ENCODE assay signal across 10 cellular contexts in the genomic region with DNA sequence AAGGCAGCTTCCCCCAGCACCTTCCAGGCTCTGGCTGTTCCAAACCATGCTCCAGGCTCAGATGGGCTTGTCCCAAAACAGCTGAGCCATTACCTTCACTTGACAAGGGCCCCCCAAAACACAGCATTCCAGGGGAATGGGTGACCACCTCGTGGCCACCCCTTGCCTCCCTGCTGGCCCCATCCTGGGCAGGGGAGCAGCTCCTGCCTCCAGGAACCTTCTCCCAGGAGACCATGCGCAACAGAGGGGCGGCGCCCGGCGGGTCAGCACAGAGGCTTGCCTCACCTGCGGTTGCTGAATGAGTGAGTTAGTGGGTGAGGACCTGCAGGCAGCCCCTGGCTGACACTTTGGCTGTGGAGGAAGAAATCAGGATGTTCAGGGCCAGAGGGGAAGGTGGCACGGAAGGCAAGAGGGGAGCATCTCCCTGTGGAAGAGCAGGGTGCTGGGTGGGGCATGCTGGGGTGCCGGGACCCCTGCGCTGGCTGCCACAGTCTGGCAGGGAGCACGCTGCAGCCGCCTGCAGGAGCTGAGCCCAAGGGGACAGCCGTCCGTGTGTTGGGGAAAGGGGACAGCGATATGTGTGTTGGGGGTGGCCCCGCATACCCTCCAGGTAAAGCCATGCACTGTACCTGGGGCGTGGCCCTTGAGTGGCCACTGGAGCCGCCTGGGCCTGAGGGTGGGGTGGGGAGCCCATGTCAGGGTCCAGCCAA. TPM values are rescaled to one million over a fixed set of nuclear protein-coding genes. Genes with fewer than 3 reads are reported as not detected.
DNase-seq lines count a peak whose midpoint lies in the region; TF ChIP-seq lines count a peak whose summit lies in the region.
"Had no signal": no experiment of that assay in that cellular context is flagged by ENCODE, and none has a peak within 500 bp of the region (broad histone marks: within the 10 kb centered on the region; RNA-seq: fewer than 3 reads in every experiment).

No MANE protein-coding gene starts in this region.

- H3K79me2 ChIP-seq in trophoblast cell (ENCODE audit: control insufficient read depth, insufficient read depth, low read length, poor library complexity): peaks cover 8% of the 10 kb centered on the region

- H3K36me3 Mint-ChIP-seq in activated CD4-positive, alpha-beta T cell treated with anti-CD3 and anti-CD28 coated beads, Interleukin-2, amount 10 ng/mL, durations not matched to agents 24 days and 14 days (ENCODE audit: low read depth): no peaks in the 10 kb centered on the region
- no peaks in the 10 kb centered on the region for H3K36me3 Mint-ChIP-seq in IgD-negative memory B cell
- H3K36me3 Mint-ChIP-seq: activated naive CD4-positive, alpha-beta T cell treated with anti-CD3 and anti-CD28 coated beads, Interleukin-2, amount 50 U/mL, for 72 hours had no signal

- no peaks in the 10 kb centered on the region for H3K36me3 ChIP-seq in trophoblast cell (ENCODE audit: control insufficient read depth in 1 of 2, insufficient read depth in 2 of 2, low read length in 2 of 2)
- H3K36me3 ChIP-seq: thyroid gland had no signal

- no peak overlapping the region for H3K18ac ChIP-seq in trophoblast cell (ENCODE audit: low read length)

- peak overlapping the region; percentile 16 for H4K91ac ChIP-seq in trophoblast cell (ENCODE audit: low read depth, low read length)

- no peak overlapping the region for H3K4me2 ChIP-seq in trophoblast cell (ENCODE audit: low read length)

- no peaks in the 10 kb centered on the region for H3K9me3 Mint-ChIP-seq in activated CD4-positive, alpha-beta T cell treated with anti-CD3 and anti-CD28 coated beads, Interleukin-2, amount 10 ng/mL, durations not matched to agents 24 days and 14 days
- H3K9me3 Mint-ChIP-seq in IgD-negative memory B cell: no peaks in the 10 kb centered on the region
- H3K9me3 Mint-ChIP-seq: activated naive CD4-positive, alpha-beta T cell treated with anti-CD3 and anti-CD28 coated beads, Interleukin-2, amount 50 U/mL, for 72 hours had no signal

- intact Hi-C loops in activated CD4-positive, alpha-beta T cell treated with anti-CD3 and anti-CD28 coated beads, Interleukin-2, amount 10 ng/mL, durations not matched to agents 24 days and 14 days (cut with micrococcal nuclease): loop anchor here (5.0 kb wide), 1 partner anchor 469 kb away; a partner anchor contains a TSS

- WGBS in trophoblast cell (ENCODE audit: extremely low coverage, insufficient coverage, insufficient read length): no CpG with 5 or more reads among the region's 18 CpGs

- H4K12ac ChIP-seq in trophoblast cell (ENCODE audit: low read depth, low read length): no peak overlapping the region

- no peak for TF ChIP-seq CTCF in epithelial cell of esophagus (IDR thresholded peaks at IDR 0.05; ENCODE audit: insufficient read depth, low read depth, low read length, missing control alignments)

- peak overlapping the region; percentile 24 for H2AK5ac ChIP-seq in trophoblast cell (ENCODE audit: low read length)

- no peak overlapping the region for H3K23ac ChIP-seq in trophoblast cell (ENCODE audit: low read length)

- DNase-seq in activated CD4-positive, alpha-beta T cell treated with anti-CD3 and anti-CD28 coated beads, Interleukin-2, amount 10 ng/mL, durations not matched to agents 24 days and 14 days: no peak
- no peak for DNase-seq in activated CD4-positive, alpha-beta T cell treated with anti-CD3 and anti-CD28 coated beads, Interleukin-2, amount 50 U/mL, for 1 hour
- DNase-seq in epithelial cell of esophagus (ENCODE audit: low read depth) (peak; percentile 58), trophoblast cell (peak; percentile 29 to 55), ureter (ENCODE audit: low spot score) (no peak), SIG-M5 treated with dmso at 0.1 percent for 504 hours (lab: John Stamatoyannopoulos, UW; ENCODE audit: unreplicated experiment) (no peak), NCI-H1105 treated with DMSO at 0.1 percent for 48 hours (lab: John Stamatoyannopoulos, UW) (no peak)
- DNase-seq: thyroid gland had no signal

- H2AFZ ChIP-seq in trophoblast cell (ENCODE audit: insufficient read depth, low read length, poor library complexity): no peak overlapping the region

- H2BK120ac ChIP-seq in trophoblast cell (ENCODE audit: insufficient read depth, low read length, poor library complexity): no peak overlapping the region

- H2BK5ac ChIP-seq in trophoblast cell (ENCODE audit: low read depth, low read length, poor library complexity): no peak overlapping the region

- no peak overlapping the region for H3K14ac ChIP-seq in trophoblast cell (ENCODE audit: low read length)

- H3K4me1 ChIP-seq in trophoblast cell (ENCODE audit: control insufficient read depth in 1 of 2, insufficient read depth in 2 of 2, low read length in 2 of 2): peaks cover 21 to 24% of the 10 kb centered on the region in 2 experiments

- peaks cover 20% of the 10 kb centered on the region for H3K79me1 ChIP-seq in trophoblast cell (ENCODE audit: low read length)

- no peaks in the 10 kb centered on the region for H3K27me3 Mint-ChIP-seq in activated CD4-positive, alpha-beta T cell treated with anti-CD3 and anti-CD28 coated beads, Interleukin-2, amount 10 ng/mL, durations not matched to agents 24 days and 14 days
- no peaks in the 10 kb centered on the region for H3K27me3 Mint-ChIP-seq in IgD-negative memory B cell

- H3K27ac Mint-ChIP-seq in activated CD4-positive, alpha-beta T cell treated with anti-CD3 and anti-CD28 coated beads, Interleukin-2, amount 10 ng/mL, durations not matched to agents 24 days and 14 days: peak overlapping the region; percentile 29
- peak overlapping the region; percentile 89 to 95 (median 90) for H3K27ac Mint-ChIP-seq in IgD-negative memory B cell
- H3K27ac Mint-ChIP-seq: activated naive CD4-positive, alpha-beta T cell treated with anti-CD3 and anti-CD28 coated beads, Interleukin-2, amount 50 U/mL, for 72 hours had no signal

- no peak overlapping the region for H4K8ac ChIP-seq in trophoblast cell (ENCODE audit: low read depth, low read length)

- H3K4me3 Mint-ChIP-seq in activated CD4-positive, alpha-beta T cell treated with anti-CD3 and anti-CD28 coated beads, Interleukin-2, amount 10 ng/mL, durations not matched to agents 24 days and 14 days: peak overlapping the region; percentile 32
- peak overlapping the region in 2 of 4 donors; percentile 14 to 52 for H3K4me3 Mint-ChIP-seq in IgD-negative memory B cell

- H3K4me1 Mint-ChIP-seq in activated CD4-positive, alpha-beta T cell treated with anti-CD3 and anti-CD28 coated beads, Interleukin-2, amount 10 ng/mL, durations not matched to agents 24 days and 14 days: peaks cover 19% of the 10 kb centered on the region
- peaks cover 7 to 19% (median 14%) of the 10 kb centered on the region in 3 donors for H3K4me1 Mint-ChIP-seq in IgD-negative memory B cell

- H3K9ac ChIP-seq in trophoblast cell (ENCODE audit: low read length): no peak overlapping the region

- H3K27me3 ChIP-seq in trophoblast cell (ENCODE audit: insufficient read depth, low read length): no peaks in the 10 kb centered on the region
- H3K27me3 ChIP-seq: thyroid gland had no signal

- H3K27ac ChIP-seq in trophoblast cell (ENCODE audit: low read depth, low read length): no peak overlapping the region

- no peak overlapping the region for H3K4me3 ChIP-seq in epithelial cell of esophagus (ENCODE audit: low read length)
- H3K4me3 ChIP-seq in trophoblast cell (ENCODE audit: low read depth, low read length): no peak overlapping the region
- H3K4me3 ChIP-seq: thyroid gland had no signal

- H3K9me3 ChIP-seq in trophoblast cell (ENCODE audit: insufficient read depth, low read depth, low read length): peaks cover 2% of the 10 kb centered on the region
- H3K9me3 ChIP-seq: thyroid gland had no signal

- peak overlapping the region; percentile 25 for H2BK12ac ChIP-seq in trophoblast cell (ENCODE audit: low read length)

- H3K4ac ChIP-seq in trophoblast cell (ENCODE audit: low read depth, low read length): no peak overlapping the region

RNA-seq across cellular contexts. Expression of a gene that starts 54.7 kb away (rescaled TPM):
- total RNA-seq in activated CD4-positive, alpha-beta T cell treated with anti-CD3 and anti-CD28 coated beads, Interleukin-2, amount 10 ng/mL, durations not matched to agents 24 days and 14 days: 4.9 and 5.0 TPM in 2 replicates
- 9.0 TPM for polyA plus RNA-seq in IgD-negative memory B cell
- polyA plus RNA-seq in trophoblast cell (2013): 57.0 and 60.9 TPM in 2 replicates
- total RNA-seq in ureter: 46.0 TPM

Comparison
In these comparisons a context has a peak if more than half of its experiments do, and no peak if none do; other contexts are left out.
1. DNase-seq: peak in epithelial cell of esophagus (single experiment) and trophoblast cell (2 of 2); none in activated CD4-positive, alpha-beta T cell treated with anti-CD3 and anti-CD28 coated beads, Interleukin-2, amount 10 ng/mL, durations not matched to agents 24 days and 14 days (single experiment), activated CD4-positive, alpha-beta T cell treated with anti-CD3 and anti-CD28 coated beads, Interleukin-2, amount 50 U/mL, for 1 hour (single experiment), ureter (single experiment), SIG-M5 treated with dmso at 0.1 percent for 504 hours (single experiment) and NCI-H1105 treated with DMSO at 0.1 percent for 48 hours (single experiment).